Comparison of ENCODE assay signal across 1 cellular context in genomic region chr3:31247850-31248618, GRCh38.
TF ChIP-seq lines count a peak whose summit lies in the region.

No MANE protein-coding gene starts in this region.

TF ChIP-seq in HepG2, 621 proteins besides CTCF, POLR2A, EP300 and RAD21 (continued from another document and continues in another):
- TF ChIP-seq, protein P1, sequence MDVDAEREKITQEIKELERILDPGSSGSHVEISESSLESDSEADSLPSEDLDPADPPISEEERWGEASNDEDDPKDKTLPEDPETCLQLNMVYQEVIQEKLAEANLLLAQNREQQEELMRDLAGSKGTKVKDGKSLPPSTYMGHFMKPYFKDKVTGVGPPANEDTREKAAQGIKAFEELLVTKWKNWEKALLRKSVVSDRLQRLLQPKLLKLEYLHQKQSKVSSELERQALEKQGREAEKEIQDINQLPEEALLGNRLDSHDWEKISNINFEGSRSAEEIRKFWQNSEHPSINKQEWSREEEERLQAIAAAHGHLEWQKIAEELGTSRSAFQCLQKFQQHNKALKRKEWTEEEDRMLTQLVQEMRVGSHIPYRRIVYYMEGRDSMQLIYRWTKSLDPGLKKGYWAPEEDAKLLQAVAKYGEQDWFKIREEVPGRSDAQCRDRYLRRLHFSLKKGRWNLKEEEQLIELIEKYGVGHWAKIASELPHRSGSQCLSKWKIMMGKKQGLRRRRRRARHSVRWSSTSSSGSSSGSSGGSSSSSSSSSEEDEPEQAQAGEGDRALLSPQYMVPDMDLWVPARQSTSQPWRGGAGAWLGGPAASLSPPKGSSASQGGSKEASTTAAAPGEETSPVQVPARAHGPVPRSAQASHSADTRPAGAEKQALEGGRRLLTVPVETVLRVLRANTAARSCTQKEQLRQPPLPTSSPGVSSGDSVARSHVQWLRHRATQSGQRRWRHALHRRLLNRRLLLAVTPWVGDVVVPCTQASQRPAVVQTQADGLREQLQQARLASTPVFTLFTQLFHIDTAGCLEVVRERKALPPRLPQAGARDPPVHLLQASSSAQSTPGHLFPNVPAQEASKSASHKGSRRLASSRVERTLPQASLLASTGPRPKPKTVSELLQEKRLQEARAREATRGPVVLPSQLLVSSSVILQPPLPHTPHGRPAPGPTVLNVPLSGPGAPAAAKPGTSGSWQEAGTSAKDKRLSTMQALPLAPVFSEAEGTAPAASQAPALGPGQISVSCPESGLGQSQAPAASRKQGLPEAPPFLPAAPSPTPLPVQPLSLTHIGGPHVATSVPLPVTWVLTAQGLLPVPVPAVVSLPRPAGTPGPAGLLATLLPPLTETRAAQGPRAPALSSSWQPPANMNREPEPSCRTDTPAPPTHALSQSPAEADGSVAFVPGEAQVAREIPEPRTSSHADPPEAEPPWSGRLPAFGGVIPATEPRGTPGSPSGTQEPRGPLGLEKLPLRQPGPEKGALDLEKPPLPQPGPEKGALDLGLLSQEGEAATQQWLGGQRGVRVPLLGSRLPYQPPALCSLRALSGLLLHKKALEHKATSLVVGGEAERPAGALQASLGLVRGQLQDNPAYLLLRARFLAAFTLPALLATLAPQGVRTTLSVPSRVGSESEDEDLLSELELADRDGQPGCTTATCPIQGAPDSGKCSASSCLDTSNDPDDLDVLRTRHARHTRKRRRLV (CRISPR knock-in tag; IDR thresholded peaks at IDR 0.05), result no peak
- TF ChIP-seq TEAD2 (CRISPR knock-in tag; IDR thresholded peaks at IDR 0.05) (no peak), ZNF235 (CRISPR knock-in tag; IDR thresholded peaks at IDR 0.05; ENCODE audit: borderline replicate concordance) (no peak), GPN1 (CRISPR knock-in tag; IDR thresholded peaks at IDR 0.05; ENCODE audit: borderline replicate concordance) (no peak), NFYC (CRISPR knock-in tag; IDR thresholded peaks at IDR 0.05) (no peak), KDM1A (CRISPR knock-in tag; IDR thresholded peaks at IDR 0.05) (no peak), ELF4 (CRISPR knock-in tag; IDR thresholded peaks at IDR 0.05; ENCODE audit: borderline replicate concordance) (no peak), KDM5A (IDR thresholded peaks at IDR 0.05; ENCODE audit: borderline replicate concordance, low read length) (no peak), IRF2 (CRISPR knock-in tag; IDR thresholded peaks at IDR 0.05) (no peak), ZNF234 (CRISPR knock-in tag; conservative IDR thresholded peaks at IDR 0.05) (no peak), GABPB1 (CRISPR knock-in tag; IDR thresholded peaks at IDR 0.05) (no peak), ZNF776 (CRISPR knock-in tag; IDR thresholded peaks at IDR 0.05) (no peak), ZNF605 (CRISPR knock-in tag; IDR thresholded peaks at IDR 0.05) (0 out of 2 replicates have a peak, but pooled peaks have one; percentile 65), RFXAP (CRISPR knock-in tag; IDR thresholded peaks at IDR 0.05; ENCODE audit: borderline replicate concordance) (no peak), ESRRA (CRISPR knock-in tag; IDR thresholded peaks at IDR 0.05; ENCODE audit: low read depth) (no peak), ZNF850 (CRISPR knock-in tag; conservative IDR thresholded peaks at IDR 0.05) (no peak), NFIC (IDR thresholded peaks at IDR 0.05; ENCODE audit: low read length) (peak; percentile 45; the same call in 1 of the 2 replicates), RFXANK (CRISPR knock-in tag; IDR thresholded peaks at IDR 0.05) (no peak), SRF (IDR thresholded peaks at IDR 0.05; ENCODE audit: low read depth, low read length) (no peak), ZNF670 (CRISPR knock-in tag; IDR thresholded peaks at IDR 0.05; ENCODE audit: borderline replicate concordance) (peak; percentile 63; the same call in 1 of the 2 replicates), RFX1 (IDR thresholded peaks at IDR 0.05) (no peak), ZNF34 (CRISPR knock-in tag; IDR thresholded peaks at IDR 0.05; ENCODE audit: borderline replicate concordance) (no peak), ETV6 (CRISPR knock-in tag; conservative IDR thresholded peaks at IDR 0.05) (no peak), SRSF4 (IDR thresholded peaks at IDR 0.05; ENCODE audit: low read depth, low read length, poor library complexity, severe bottlenecking) (no peak), ZNF891 (CRISPR knock-in tag; IDR thresholded peaks at IDR 0.05) (no peak), ZFP1 (CRISPR knock-in tag; IDR thresholded peaks at IDR 0.05) (no peak; the same call in 1 of the 2 replicates), POGK (CRISPR knock-in tag; conservative IDR thresholded peaks at IDR 0.05) (no peak), ZNF251 (CRISPR knock-in tag; IDR thresholded peaks at IDR 0.05) (no peak), ZNF124 (CRISPR knock-in tag; IDR thresholded peaks at IDR 0.05) (no peak), USF2 (IDR thresholded peaks at IDR 0.05; ENCODE audit: low read depth, low read length) (no peak), USF2 (CRISPR knock-in tag; IDR thresholded peaks at IDR 0.05; ENCODE audit: borderline replicate concordance) (no peak), KAT7 (CRISPR knock-in tag; IDR thresholded peaks at IDR 0.05; ENCODE audit: borderline replicate concordance) (no peak), ZSCAN9 (CRISPR knock-in tag; IDR thresholded peaks at IDR 0.05; ENCODE audit: borderline replicate concordance) (no peak), ZZZ3 (CRISPR knock-in tag; IDR thresholded peaks at IDR 0.05; ENCODE audit: borderline replicate concordance) (no peak), ZNF280B (CRISPR knock-in tag; IDR thresholded peaks at IDR 0.05; ENCODE audit: borderline replicate concordance) (no peak), ZNF607 (CRISPR knock-in tag; IDR thresholded peaks at IDR 0.05; ENCODE audit: borderline replicate concordance) (0 out of 2 replicates have a peak, but pooled peaks have one; percentile 25), AFF4 (CRISPR knock-in tag; IDR thresholded peaks at IDR 0.05) (no peak)
- TF ChIP-seq, protein P2, sequence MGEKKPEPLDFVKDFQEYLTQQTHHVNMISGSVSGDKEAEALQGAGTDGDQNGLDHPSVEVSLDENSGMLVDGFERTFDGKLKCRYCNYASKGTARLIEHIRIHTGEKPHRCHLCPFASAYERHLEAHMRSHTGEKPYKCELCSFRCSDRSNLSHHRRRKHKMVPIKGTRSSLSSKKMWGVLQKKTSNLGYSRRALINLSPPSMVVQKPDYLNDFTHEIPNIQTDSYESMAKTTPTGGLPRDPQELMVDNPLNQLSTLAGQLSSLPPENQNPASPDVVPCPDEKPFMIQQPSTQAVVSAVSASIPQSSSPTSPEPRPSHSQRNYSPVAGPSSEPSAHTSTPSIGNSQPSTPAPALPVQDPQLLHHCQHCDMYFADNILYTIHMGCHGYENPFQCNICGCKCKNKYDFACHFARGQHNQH (CRISPR knock-in tag; IDR thresholded peaks at IDR 0.05), result no peak
- TF ChIP-seq, protein P3, sequence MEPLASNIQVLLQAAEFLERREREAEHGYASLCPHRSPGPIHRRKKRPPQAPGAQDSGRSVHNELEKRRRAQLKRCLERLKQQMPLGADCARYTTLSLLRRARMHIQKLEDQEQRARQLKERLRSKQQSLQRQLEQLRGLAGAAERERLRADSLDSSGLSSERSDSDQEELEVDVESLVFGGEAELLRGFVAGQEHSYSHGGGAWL (CRISPR knock-in tag; IDR thresholded peaks at IDR 0.05), result no peak
- TF ChIP-seq, protein P4, sequence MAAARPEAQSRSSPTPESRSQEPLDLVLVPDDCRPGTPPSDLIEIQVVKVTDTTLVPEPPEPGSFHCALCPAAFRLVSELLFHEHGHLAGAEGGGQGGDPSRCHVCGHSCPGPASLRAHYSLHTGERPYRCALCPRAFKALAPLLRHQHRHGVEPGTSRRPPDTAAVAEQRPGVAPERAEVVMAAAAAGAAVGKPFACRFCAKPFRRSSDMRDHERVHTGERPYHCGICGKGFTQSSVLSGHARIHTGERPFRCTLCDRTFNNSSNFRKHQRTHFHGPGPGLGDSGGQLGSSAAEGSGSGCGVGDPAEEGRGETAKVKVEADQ (CRISPR knock-in tag; IDR thresholded peaks at IDR 0.05; ENCODE audit: borderline replicate concordance), result no peak
- TF ChIP-seq, protein P5, sequence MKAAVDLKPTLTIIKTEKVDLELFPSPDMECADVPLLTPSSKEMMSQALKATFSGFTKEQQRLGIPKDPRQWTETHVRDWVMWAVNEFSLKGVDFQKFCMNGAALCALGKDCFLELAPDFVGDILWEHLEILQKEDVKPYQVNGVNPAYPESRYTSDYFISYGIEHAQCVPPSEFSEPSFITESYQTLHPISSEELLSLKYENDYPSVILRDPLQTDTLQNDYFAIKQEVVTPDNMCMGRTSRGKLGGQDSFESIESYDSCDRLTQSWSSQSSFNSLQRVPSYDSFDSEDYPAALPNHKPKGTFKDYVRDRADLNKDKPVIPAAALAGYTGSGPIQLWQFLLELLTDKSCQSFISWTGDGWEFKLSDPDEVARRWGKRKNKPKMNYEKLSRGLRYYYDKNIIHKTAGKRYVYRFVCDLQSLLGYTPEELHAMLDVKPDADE (CRISPR knock-in tag; IDR thresholded peaks at IDR 0.05), result no peak
